Comparison of ENCODE assay signal across 11 cellular contexts in the genomic region with DNA sequence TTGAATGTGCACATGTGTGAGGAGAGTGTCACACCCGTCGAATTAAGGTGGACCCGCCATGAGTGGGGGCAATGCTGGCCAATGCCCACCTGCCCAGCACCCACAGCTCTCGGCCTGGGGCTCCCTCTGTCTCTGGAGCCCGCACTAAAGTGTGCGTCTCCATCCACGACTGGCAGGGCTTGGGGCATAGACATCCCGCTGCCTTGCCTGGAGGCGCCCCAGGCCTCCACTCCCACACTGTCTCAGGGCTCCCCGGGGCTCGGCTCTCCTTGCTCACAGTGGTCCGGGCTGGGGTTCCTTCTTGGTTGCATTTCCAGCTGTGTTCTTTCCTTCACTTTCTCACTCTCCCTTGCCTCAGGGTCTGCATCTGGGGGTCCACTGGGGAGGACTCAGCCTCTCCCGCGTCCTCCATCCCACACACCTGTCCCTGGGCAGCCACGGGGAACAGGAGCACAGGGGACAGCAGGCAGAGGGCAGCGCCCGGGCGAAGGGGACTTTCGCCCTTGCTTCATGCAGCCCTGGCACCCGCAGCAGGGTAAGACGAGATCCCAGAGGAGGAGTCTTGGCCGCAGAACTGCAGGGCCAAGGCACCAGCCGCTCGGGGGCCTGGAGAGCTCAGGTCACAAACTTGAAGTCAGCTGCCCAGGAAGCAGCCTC. TPM values are rescaled to one million over a fixed set of nuclear protein-coding genes. Genes with fewer than 3 reads are reported as not detected.
DNase-seq lines count a peak whose midpoint lies in the region; ATAC-seq and TF ChIP-seq lines count a peak whose summit lies in the region.
"Had no signal": no experiment of that assay in that cellular context is flagged by ENCODE, and none has a peak within 500 bp of the region (broad histone marks: within the 10 kb centered on the region; RNA-seq: fewer than 3 reads in every experiment).

No MANE protein-coding gene starts in this region.

- H3K4me3 ChIP-seq in CD4-positive, alpha-beta memory T cell (ENCODE audit: low read length in 2 of 2): peak overlapping the region; percentile 33 to 36
- H3K4me3 ChIP-seq in KMS-11 (IDR thresholded peaks at IDR 0.05; ENCODE audit: insufficient read depth, low read depth, low read length) (no peak overlapping the region), thyroid gland (replicated peaks in 1 of 3) (no peak overlapping the region)

- no peaks in the 10 kb centered on the region for H3K79me2 ChIP-seq in KMS-11 (ENCODE audit: insufficient read depth, low read depth)

- ATAC-seq in naive B cell (ENCODE audit: low read depth in 2 of 2): no peak
- no peak for ATAC-seq in GM18498 (IDR thresholded peaks at IDR 0.05; ENCODE audit: unreplicated experiment)

- CTCF ChIA-PET in CD4-positive, alpha-beta memory T cell (lab: Charles Lee; ENCODE audit: partially characterized antibody): no interaction called here

- no peaks in the 10 kb centered on the region for H3K27me3 ChIP-seq in CD4-positive, alpha-beta memory T cell (ENCODE audit: insufficient read depth, low read length)
- H3K27me3 ChIP-seq in KMS-11 (ENCODE audit: insufficient read depth, low read depth) (peaks cover 90% of the 10 kb centered on the region), thyroid gland (no peaks in the 10 kb centered on the region)

- H2AFZ ChIP-seq in KMS-11 (ENCODE audit: low read depth): peak overlapping the region; percentile 60; the same call in 1 of the 2 replicates

- H3K4me1 Mint-ChIP-seq in CD4-positive, alpha-beta memory T cell: peaks cover 15 to 68% (median 43%) of the 10 kb centered on the region in 4 donors
- H3K4me1 Mint-ChIP-seq in activated naive CD8-positive, alpha-beta T cell treated with anti-CD3 and anti-CD28 coated beads for 36 hours: peaks cover 33% of the 10 kb centered on the region
- peaks cover 15 to 30% (median 26%) of the 10 kb centered on the region in 3 donors for H3K4me1 Mint-ChIP-seq in naive B cell

- H3K9me3 Mint-ChIP-seq in CD4-positive, alpha-beta memory T cell: peaks cover 0 to 3% (median 0%) of the 10 kb centered on the region in 8 donors
- peaks cover 3% of the 10 kb centered on the region for H3K9me3 Mint-ChIP-seq in activated naive CD8-positive, alpha-beta T cell treated with anti-CD3 and anti-CD28 coated beads for 36 hours
- peaks cover 0 to 4% (median 3%) of the 10 kb centered on the region in 7 donors for H3K9me3 Mint-ChIP-seq in naive B cell

- POLR2A ChIA-PET in CD4-positive, alpha-beta memory T cell (lab: Charles Lee; ENCODE audit: partially characterized antibody): interaction anchor here (2.0 to 2.3 kb wide), 2 partner anchors 18 to 36 kb away, joined by 10 to 17 read pairs; no protein-coding TSS in a partner anchor

- peak overlapping the region; percentile 81 to 96 (median 87) for H3K27ac Mint-ChIP-seq in CD4-positive, alpha-beta memory T cell
- peak overlapping the region; percentile 90 for H3K27ac Mint-ChIP-seq in activated naive CD8-positive, alpha-beta T cell treated with anti-CD3 and anti-CD28 coated beads for 36 hours
- peak overlapping the region in 4 of 6 donors; percentile 70 to 92 (median 83) for H3K27ac Mint-ChIP-seq in naive B cell

- H3K27me3 Mint-ChIP-seq in CD4-positive, alpha-beta memory T cell: no peaks in the 10 kb centered on the region
- no peaks in the 10 kb centered on the region for H3K27me3 Mint-ChIP-seq in activated naive CD8-positive, alpha-beta T cell treated with anti-CD3 and anti-CD28 coated beads for 36 hours
- peaks cover 0 to 6% (median 0%) of the 10 kb centered on the region in 3 donors for H3K27me3 Mint-ChIP-seq in naive B cell

- H3K9ac ChIP-seq in KMS-11: no peak overlapping the region

- H3K27ac ChIP-seq in CD4-positive, alpha-beta memory T cell (ENCODE audit: low read depth, low read length): peak overlapping the region; percentile 55
- H3K27ac ChIP-seq in KMS-11: no peak overlapping the region
- no peak overlapping the region for H3K27ac ChIP-seq in thyroid gland
- H3K27ac ChIP-seq: epithelial cell of prostate had no signal

- no peaks in the 10 kb centered on the region for H3K36me3 ChIP-seq in CD4-positive, alpha-beta memory T cell (ENCODE audit: insufficient read depth, low read length)
- H3K36me3 ChIP-seq in KMS-11 (ENCODE audit: insufficient read depth) (no peaks in the 10 kb centered on the region), thyroid gland (no peaks in the 10 kb centered on the region)

- WGBS in thyroid gland, 2 donors: 88 to 94% methylated on average over 18 to 24 of the region's 24 CpGs

- H4K20me1 ChIP-seq in KMS-11 (ENCODE audit: insufficient read depth): no peaks in the 10 kb centered on the region

- no peaks in the 10 kb centered on the region for H3K36me3 Mint-ChIP-seq in CD4-positive, alpha-beta memory T cell
- H3K36me3 Mint-ChIP-seq in activated naive CD8-positive, alpha-beta T cell treated with anti-CD3 and anti-CD28 coated beads for 36 hours: no peaks in the 10 kb centered on the region
- H3K36me3 Mint-ChIP-seq in naive B cell: no peaks in the 10 kb centered on the region

- TF ChIP-seq POLR2A in thyroid gland (IDR thresholded peaks at IDR 0.05): no peak

- DNase-seq in CD4-positive, alpha-beta memory T cell: no peak
- DNase-seq in activated naive CD8-positive, alpha-beta T cell treated with anti-CD3 and anti-CD28 coated beads for 36 hours: no peak
- DNase-seq in naive B cell (no peak), thyroid gland (no peak), GM10266 (ENCODE audit: extremely low spot score) (no peak), NOMO-1 (lab: John Stamatoyannopoulos, UW; ENCODE audit: unreplicated experiment in 2 of 2) (no peak)
- DNase-seq: NCI-H1930, substantia nigra had no signal

- intact Hi-C loops in CD4-positive, alpha-beta memory T cell (cut with micrococcal nuclease): loop anchor here (1.0 kb wide), 2 partner anchors 18 to 36 kb away; no protein-coding TSS in a partner anchor
- intact Hi-C loops in thyroid gland (cut with DNase I): no loop called here

- no peaks in the 10 kb centered on the region for H3K9me3 ChIP-seq in CD4-positive, alpha-beta memory T cell (ENCODE audit: control insufficient read depth in 1 of 2, low read length in 2 of 2)
- H3K9me3 ChIP-seq in thyroid gland: no peaks in the 10 kb centered on the region

- H3K4me2 ChIP-seq in KMS-11: no peak overlapping the region

- no peak for TF ChIP-seq CTCF in KMS-11 (conservative IDR thresholded peaks at IDR 0.05; ENCODE audit: low read depth, low read length)
- TF ChIP-seq CTCF in thyroid gland (IDR thresholded peaks at IDR 0.05): no peak
- TF ChIP-seq CTCF in GM10266 (IDR thresholded peaks at IDR 0.05; ENCODE audit: control insufficient read depth, insufficient read depth, low read depth, missing control alignments): no peak

- H3K4me3 Mint-ChIP-seq in CD4-positive, alpha-beta memory T cell: peak overlapping the region; percentile 2 to 76 (median 66)
- H3K4me3 Mint-ChIP-seq in activated naive CD8-positive, alpha-beta T cell treated with anti-CD3 and anti-CD28 coated beads for 36 hours: peak overlapping the region; percentile 69
- H3K4me3 Mint-ChIP-seq in naive B cell: peak overlapping the region in 4 of 8 donors; percentile 39 to 69 (median 62)

- peaks cover 38% of the 10 kb centered on the region for H3K4me1 ChIP-seq in CD4-positive, alpha-beta memory T cell (ENCODE audit: insufficient read depth, low read length)
- H3K4me1 ChIP-seq in KMS-11 (ENCODE audit: low read depth, poor library complexity, severe bottlenecking): no peaks in the 10 kb centered on the region
- peaks cover 17 to 34% of the 10 kb centered on the region in 2 donors for H3K4me1 ChIP-seq in thyroid gland

RNA-seq across cellular contexts. Expression of a gene that starts 20.1 kb away (rescaled TPM):
- 10 to 100 TPM in 1 of 2 experiments, 1 to 10 TPM in 1; 9.7 to 11.0 TPM for total RNA-seq in CD4-positive, alpha-beta memory T cell
- 10 to 100 TPM in 1 of 2 donors, 1 to 10 TPM in 1; 6.8 to 10.9 TPM for polyA plus RNA-seq in CD4-positive, alpha-beta memory T cell
- total RNA-seq in activated naive CD8-positive, alpha-beta T cell treated with anti-CD3 and anti-CD28 coated beads for 36 hours: 10 to 100 TPM; 19.3 to 19.8 TPM
- polyA plus RNA-seq in naive B cell (ENCODE audit: low read depth in 6 of 6): 10 to 100 TPM; 10.8 to 13.2 (median 11.3) TPM
- 10 to 100 TPM in 3 of 4 donors, 1 to 10 TPM in 1; 9.9 to 14.6 (median 12.4) TPM for total RNA-seq in thyroid gland

RNA-seq across cellular contexts. Expression of a gene that starts 28.5 kb away (rescaled TPM):
- 10 to 100 TPM; 73.6 to 75.9 TPM for total RNA-seq in CD4-positive, alpha-beta memory T cell
- 10 to 100 TPM; 13.8 to 65.3 TPM for polyA plus RNA-seq in CD4-positive, alpha-beta memory T cell
- total RNA-seq in activated naive CD8-positive, alpha-beta T cell treated with anti-CD3 and anti-CD28 coated beads for 36 hours: 10 to 100 TPM; 66.1 to 69.9 TPM
- polyA plus RNA-seq in naive B cell (ENCODE audit: low read depth in 6 of 6): 10 to 100 TPM; 20.6 to 74.6 (median 46.0) TPM
- 10 to 100 TPM; 50.0 to 67.6 (median 63.7) TPM for total RNA-seq in thyroid gland

RNA-seq across cellular contexts. Expression of a gene that starts 40.7 kb away (rescaled TPM):
- total RNA-seq in CD4-positive, alpha-beta memory T cell: not detected
- polyA plus RNA-seq in CD4-positive, alpha-beta memory T cell: under 1 TPM in 1 of 2 donors, not detected in 1; 0.41 TPM
- total RNA-seq in activated naive CD8-positive, alpha-beta T cell treated with anti-CD3 and anti-CD28 coated beads for 36 hours: 1 to 10 TPM in 1 of 2 experiments, under 1 TPM in 1; 0.35 to 1.0 TPM
- polyA plus RNA-seq in naive B cell (ENCODE audit: low read depth in 6 of 6): 10 to 100 TPM in 2 of 6 donors, 1 to 10 TPM in 4; 1.2 to 19.6 (median 2.6) TPM
- 100 to 1,000 TPM in 1 of 4 donors, 10 to 100 TPM in 2, 1 to 10 TPM in 1; 5.3 to 113 (median 62.8) TPM for total RNA-seq in thyroid gland

Comparison
In these comparisons a context has a peak if more than half of its experiments do, and no peak if none do; other contexts are left out.
1. H3K4me3 ChIP-seq: peak in CD4-positive, alpha-beta memory T cell (2 of 2); none in KMS-11 (single experiment) and thyroid gland (0 of 3).
2. Peak in every context shown above with its lines, with median percentiles within 50 percentile points of each other: H3K27ac Mint-ChIP-seq.